ENCODE assay signal across 2 cellular contexts in genomic region chr1:167658574-167659328, GRCh38.
TF ChIP-seq lines count a peak whose summit lies in the region.

No MANE protein-coding gene starts in this region.

TF ChIP-seq in K562, 482 proteins besides CTCF, POLR2A, EP300 and RAD21 (continues in another document):
- TF ChIP-seq RNF219 (CRISPR knock-in tag; IDR thresholded peaks at IDR 0.05) (no peak), DPF2 (IDR thresholded peaks at IDR 0.05) (peak; percentile 75), RERE (CRISPR knock-in tag; IDR thresholded peaks at IDR 0.05; ENCODE audit: borderline replicate concordance) (no peak), SMARCA5 (IDR thresholded peaks at IDR 0.05) (peak; percentile 12; the same call in 1 of the 2 replicates), SMARCC2 (IDR thresholded peaks at IDR 0.05; ENCODE audit: low read depth) (peak; percentile 32; the same call in 1 of the 2 replicates), BRCA1 (IDR thresholded peaks at IDR 0.05) (no peak), BRCA1 (CRISPR knock-in tag; IDR thresholded peaks at IDR 0.05) (no peak), MTA2 (IDR thresholded peaks at IDR 0.05; ENCODE audit: low read depth) (peak; percentile 39), SREBF2 (CRISPR knock-in tag; IDR thresholded peaks at IDR 0.05) (no peak), PURB (CRISPR knock-in tag; IDR thresholded peaks at IDR 0.05; ENCODE audit: low read depth) (no peak), U2AF2 (optimal IDR thresholded peaks at IDR 0.05; ENCODE audit: low read depth, low read length) (no peak), USF2 (CRISPR knock-in tag; IDR thresholded peaks at IDR 0.05) (no peak), PHF20 (IDR thresholded peaks at IDR 0.05; ENCODE audit: partially characterized antibody) (peak; percentile 16), NFE2L1 (tag; IDR thresholded peaks at IDR 0.05; ENCODE audit: borderline replicate concordance, low read depth) (no peak), MTA1 (IDR thresholded peaks at IDR 0.05; ENCODE audit: borderline replicate concordance) (peak; percentile 45; the same call in 1 of the 2 replicates), CHCHD3 (CRISPR knock-in tag; IDR thresholded peaks at IDR 0.05) (no peak), ZNF143 (CRISPR knock-in tag; IDR thresholded peaks at IDR 0.05) (no peak), RUNX1 (IDR thresholded peaks at IDR 0.05; ENCODE audit: low read depth) (no peak), ZNF583 (CRISPR knock-in tag; IDR thresholded peaks at IDR 0.05) (no peak), RBM17 (IDR thresholded peaks at IDR 0.05; ENCODE audit: borderline replicate concordance, low read depth, low read length) (no peak), XRCC3 (IDR thresholded peaks at IDR 0.05) (no peak), ARID1B (IDR thresholded peaks at IDR 0.05) (peak; percentile 61; the same call in 1 of the 2 replicates), BHLHE40 (IDR thresholded peaks at IDR 0.05; ENCODE audit: low read length) (0 out of 2 replicates have a peak, but pooled peaks have one; percentile 26), NCOA2 (IDR thresholded peaks at IDR 0.05; ENCODE audit: partially characterized antibody in 2 of 2) (no peak), DACH1 (IDR thresholded peaks at IDR 0.05; ENCODE audit: partially characterized antibody) (peak; percentile 65)

TF ChIP-seq in neural cell, 6 proteins besides CTCF, POLR2A, EP300 and RAD21:
- TF ChIP-seq MXI1 (conservative IDR thresholded peaks at IDR 0.05; ENCODE audit: poor library complexity, severe bottlenecking) (no peak), POLR2AphosphoS5 (IDR thresholded peaks at IDR 0.05) (peak; percentile 13), SMC3 (conservative IDR thresholded peaks at IDR 0.05; ENCODE audit: poor library complexity) (no peak), EZH2 (IDR thresholded peaks at IDR 0.05; ENCODE audit: borderline replicate concordance, insufficient read depth, low read length, poor library complexity, severe bottlenecking) (no peak), REST (IDR thresholded peaks at IDR 0.05; ENCODE audit: borderline replicate concordance) (no peak), TAF1 (IDR thresholded peaks at IDR 0.05; ENCODE audit: low read depth) (no peak)
